8 cellular contexts compared by ENCODE assay signal in genomic region chr7:72924748-72925545, GRCh38. TPM values are rescaled to one million over a fixed set of nuclear protein-coding genes. Genes with fewer than 3 reads are reported as not detected.
A peak's percentile ranks its signal among the peaks of the same experiment; 100 is the strongest.
DNase-seq lines count a peak whose midpoint lies in the region; ATAC-seq and TF ChIP-seq lines count a peak whose summit lies in the region.

POM121 (plus strand) TSS chr7:72925095; CDS start chr7:72925122, 27 bp downstream.

- ATAC-seq in GM19023 (IDR thresholded peaks at IDR 0.05; ENCODE audit: unreplicated experiment) (peak; percentile 77), HG03196 (IDR thresholded peaks at IDR 0.05; ENCODE audit: unreplicated experiment) (peak; percentile 77)

- H3K4me3 ChIP-seq in AG10803 (ENCODE audit: low read length): peak within 1 kb of the TSS; percentile 94

- DNase-seq in AG10803 (ENCODE audit: low read depth) (peak; percentile 80), NCI-H446 treated with DMSO at 0.1 percent for 48 hours (lab: John Stamatoyannopoulos, UW) (peak; percentile 7), cerebellum (ENCODE audit: low spot score) (peak; percentile 92), kidney tubule cell (ENCODE audit: low spot score) (peak; percentile 87)
- peak; percentile 78 for DNase-seq in activated CD4-positive, alpha-beta T cell treated with anti-CD3 and anti-CD28 coated beads for 1 hour
- DNase-seq in stimulated activated CD4-positive, alpha-beta T cell treated with anti-CD3 and anti-CD28 coated beads, Interleukin-1b, Interleukin-23, amount 100 ng/mL, for 1 hour (ENCODE audit: low read depth in 2 of 2): peak; percentile 48 to 70

- no peak for TF ChIP-seq CTCF in AG10803 (conservative IDR thresholded peaks at IDR 0.05; ENCODE audit: low read length)

RNA-seq across cellular contexts. Expression of gene POM121, which starts in this region (rescaled TPM):
- total RNA-seq in cerebellum: 9.3 TPM

Comparison
In these comparisons a context has a peak if more than half of its experiments do, and no peak if none do; other contexts are left out.
1. Peak in every context shown above with its lines: DNase-seq, ATAC-seq and H3K4me3 ChIP-seq.
2. DNase-seq: peak in every context shown above with its lines; median percentile 92 in cerebellum; 87 in kidney tubule cell; 80 in AG10803; 78 in activated CD4-positive, alpha-beta T cell treated with anti-CD3 and anti-CD28 coated beads for 1 hour; 59 in stimulated activated CD4-positive, alpha-beta T cell treated with anti-CD3 and anti-CD28 coated beads, Interleukin-1b, Interleukin-23, amount 100 ng/mL, for 1 hour; 7 in NCI-H446 treated with DMSO at 0.1 percent for 48 hours.